ENCODE assay signal across 19 cellular contexts in genomic region chr11:2180775-2181370, GRCh38. TPM values are rescaled to one million over a fixed set of nuclear protein-coding genes. Genes with fewer than 3 reads are reported as not detected.
"Had no signal": no experiment of that assay in that cellular context is flagged by ENCODE, and none has a peak within 500 bp of the region (broad histone marks: within the 10 kb centered on the region; RNA-seq: fewer than 3 reads in every experiment).

No MANE protein-coding gene starts in this region.

- H2AFZ ChIP-seq: neural progenitor cell had no signal

- FAIRE-seq: pancreas, urothelium cell line had no signal

- DNase-seq: activated CD4-positive, alpha-beta T cell treated with anti-CD3 and anti-CD28 coated beads, Interleukin-2, amount 50 U/mL, for 48 hours; activated CD4-positive, CD25-positive, alpha-beta regulatory T cell treated with anti-CD3 and anti-CD28 coated beads, Interleukin-2, amount 50 U/mL, for 72 hours; activated gamma-delta T cell; activated naive CD8-positive, alpha-beta T cell treated with anti-CD3 and anti-CD28 coated beads for 36 hours; activated T-cell treated with anti-CD3 and anti-CD28 coated beads, Interleukin-2, amount 50 U/mL, for 4 hours; dorsolateral prefrontal cortex; gastrocnemius medialis; kidney glomerular epithelial cell; pancreas; retina; stimulated activated CD4-positive, alpha-beta T cell treated with anti-CD3 and anti-CD28 coated beads, Interleukin-4, amount 100 ng/mL, for 4 hours; stomach had no signal

- H3K4me1 ChIP-seq: gastrocnemius medialis, pancreas, stomach had no signal

- H3K36me3 Mint-ChIP-seq: activated naive CD8-positive, alpha-beta T cell treated with anti-CD3 and anti-CD28 coated beads for 36 hours; neural progenitor cell had no signal

- H3K9me3 Mint-ChIP-seq: activated naive CD8-positive, alpha-beta T cell treated with anti-CD3 and anti-CD28 coated beads for 36 hours; activated T-cell treated with anti-CD3 and anti-CD28 coated beads, Interleukin-2, amount 50 U/mL, for 4 hours; neural progenitor cell; T-helper 2 cell treated with Interferon-gamma antibody and Interleukin-4, amounts not matched to agents 5 μg/mL and 100 μg/mL, for 36 hours had no signal

- H3K27me3 ChIP-seq: pancreas had no signal

- H3K9ac ChIP-seq: neural progenitor cell had no signal

- ATAC-seq: activated T-cell treated with anti-CD3 and anti-CD28 coated beads, Interleukin-2, amount 50 U/mL, for 4 hours; gastrocnemius medialis; pancreas had no signal

- H3K4me3 ChIP-seq: dorsolateral prefrontal cortex, gastrocnemius medialis, neural progenitor cell, pancreas, stomach had no signal

- H3K4me1 Mint-ChIP-seq: activated naive CD8-positive, alpha-beta T cell treated with anti-CD3 and anti-CD28 coated beads for 36 hours had no signal

- H3K4me3 Mint-ChIP-seq: activated naive CD8-positive, alpha-beta T cell treated with anti-CD3 and anti-CD28 coated beads for 36 hours; activated T-cell treated with anti-CD3 and anti-CD28 coated beads, Interleukin-2, amount 50 U/mL, for 4 hours; neural progenitor cell; T-helper 2 cell treated with Interferon-gamma antibody and Interleukin-4, amounts not matched to agents 5 μg/mL and 100 μg/mL, for 36 hours had no signal

- H3K9me3 ChIP-seq: gastrocnemius medialis, pancreas, stomach had no signal

- H3K27ac ChIP-seq: dorsolateral prefrontal cortex, gastrocnemius medialis, neural progenitor cell, pancreas, stomach had no signal

- H3K36me3 ChIP-seq: gastrocnemius medialis, neural progenitor cell, pancreas, stomach had no signal

- H3K27ac Mint-ChIP-seq: activated naive CD8-positive, alpha-beta T cell treated with anti-CD3 and anti-CD28 coated beads for 36 hours; neural progenitor cell; T-helper 2 cell treated with Interferon-gamma antibody and Interleukin-4, amounts not matched to agents 5 μg/mL and 100 μg/mL, for 36 hours had no signal

- H3K4me2 ChIP-seq: neural progenitor cell had no signal

RNA-seq across cellular contexts. Expression of gene TH, which starts 9.3 kb away (rescaled TPM):
- total RNA-seq: activated naive CD8-positive, alpha-beta T cell treated with anti-CD3 and anti-CD28 coated beads for 36 hours; activated T-cell treated with anti-CD3 and anti-CD28 coated beads, Interleukin-2, amount 50 U/mL, for 4 hours; gastrocnemius medialis; myocyte; skeletal muscle tissue; stomach had no signal
- polyA plus RNA-seq: fibroblast of lung had no signal

RNA-seq across cellular contexts. Expression of gene INS, which starts 19.9 kb away (rescaled TPM):
- total RNA-seq: activated naive CD8-positive, alpha-beta T cell treated with anti-CD3 and anti-CD28 coated beads for 36 hours; activated T-cell treated with anti-CD3 and anti-CD28 coated beads, Interleukin-2, amount 50 U/mL, for 4 hours; dorsolateral prefrontal cortex; fibroblast of lung; gastrocnemius medialis; lower leg skin; myocyte; skeletal muscle tissue; stomach had no signal
- polyA plus RNA-seq: fibroblast of lung had no signal
